Comparison of ENCODE assay signal across 8 cellular contexts in genomic region chr22:41197808-41198585, GRCh38. TPM values are rescaled to one million over a fixed set of nuclear protein-coding genes. Genes with fewer than 3 reads are reported as not detected.
DNase-seq lines count a peak whose midpoint lies in the region; ATAC-seq and TF ChIP-seq lines count a peak whose summit lies in the region.

No MANE protein-coding gene starts in this region.

- peaks cover 11 to 12% of the 10 kb centered on the region in 2 donors for H3K4me1 Mint-ChIP-seq in immature natural killer cell

- DNase-seq in HL-60 (ENCODE audit: low read depth in 1 of 2, low spot score in 1 of 2) = peak; percentile 35 to 61
- peak; percentile 41 to 75 for DNase-seq in SJCRH30
- DNase-seq in adrenal gland = peak in 4 of 7 donors; percentile 41 to 56 (median 46)
- DNase-seq in immature natural killer cell = peak in 1 of 3 donors; percentile 12
- DNase-seq in stimulated activated CD4-positive, alpha-beta T cell treated with anti-CD3 and anti-CD28 coated beads, Interleukin-2, amount 100 ng/mL, for 24 hours = peak; percentile 69 to 70
- no peak for DNase-seq in germinal center (ENCODE audit: low spot score)

- WGBS in adrenal gland, 4 donors = 1 to 3% (median 2%) methylated on average over 18 to 19 of the region's 19 CpGs

- H3K4me1 ChIP-seq in SJCRH30 (no peaks in the 10 kb centered on the region), adrenal gland (replicated peaks in 1 of 2) (peaks cover 0 to 15% of the 10 kb centered on the region in 2 donors)

- H3K27ac ChIP-seq in HL-60 (replicated peaks) (no peak overlapping the region), SJCRH30 (no peak overlapping the region), adrenal gland (peak overlapping the region in 3 of 5 donors; percentile 6 to 60 (median 31))

- H3K9me3 ChIP-seq in SJCRH30 (replicated peaks) = no peaks in the 10 kb centered on the region
- no peaks in the 10 kb centered on the region for H3K9me3 ChIP-seq in adrenal gland (replicated peaks in 1 of 3)

- TF ChIP-seq CTCF in HL-60 (IDR thresholded peaks at IDR 0.05; ENCODE audit: insufficient read depth, low read length) (no peak), adrenal gland (IDR thresholded peaks at IDR 0.05) (peak in 2 of 6 experiments; percentile 7 to 15)

- H3K36me3 ChIP-seq in SJCRH30 (no peaks in the 10 kb centered on the region), adrenal gland (replicated peaks in 1 of 2) (no peaks in the 10 kb centered on the region)

- no peak for TF ChIP-seq POLR2A in adrenal gland (IDR thresholded peaks at IDR 0.05)

- peaks cover 2% of the 10 kb centered on the region for H3K27me3 ChIP-seq in HL-60 (ENCODE audit: insufficient read depth, poor library complexity, severe bottlenecking)
- no peaks in the 10 kb centered on the region for H3K27me3 ChIP-seq in SJCRH30
- no peaks in the 10 kb centered on the region for H3K27me3 ChIP-seq in adrenal gland

- H3K4me3 Mint-ChIP-seq in immature natural killer cell = peak overlapping the region; percentile 89 to 93 (median 92)

- no peaks in the 10 kb centered on the region for H3K36me3 Mint-ChIP-seq in immature natural killer cell

- H3K4me3 ChIP-seq in GM08714 (ENCODE audit: low read length) (peak overlapping the region; percentile 94), HL-60 (replicated peaks; ENCODE audit: insufficient read depth, low read length) (peak overlapping the region; percentile 93), SJCRH30 (peak overlapping the region; percentile 92), adrenal gland (peak overlapping the region in 3 of 4 donors; percentile 55 to 79 (median 56))

- peaks cover 0 to 11% (median 7%) of the 10 kb centered on the region in 3 donors for H3K27me3 Mint-ChIP-seq in immature natural killer cell (ENCODE audit: low read depth in 3 of 3)

- peak overlapping the region in 4 of 6 donors; percentile 25 to 70 (median 47) for H3K27ac Mint-ChIP-seq in immature natural killer cell

- H3K9me3 Mint-ChIP-seq in immature natural killer cell = no peaks in the 10 kb centered on the region

- intact Hi-C loops in adrenal gland (cut with DNase I) = no loop called here

- ATAC-seq in GM18868 (IDR thresholded peaks at IDR 0.05; ENCODE audit: unreplicated experiment) = no peak

RNA-seq across cellular contexts. Expression of gene L3MBTL2, which starts 7.1 kb away (rescaled TPM):
- total RNA-seq in SJCRH30 (2014; rRNA removed; shearing (Covaris generic)) = 21.6 and 22.5 TPM in 2 replicates
- 10 to 100 TPM; 16.1 to 31.9 (median 26.4) TPM for total RNA-seq in adrenal gland
- polyA plus RNA-seq in adrenal gland (10 to 100 TPM; 18.7 to 23.7 (median 21.4) TPM), immature natural killer cell (10 to 100 TPM; 26.6 to 32.2 (median 30.5) TPM)

RNA-seq across cellular contexts. Expression of gene CHADL, which starts 42.7 kb away (rescaled TPM):
- total RNA-seq in SJCRH30 (2014; rRNA removed; shearing (Covaris generic)) = 1.9 and 2.9 TPM in 2 replicates
- total RNA-seq in adrenal gland = 10 to 100 TPM in 1 of 8 donors, 1 to 10 TPM in 7; 2.0 to 10.2 (median 3.4) TPM
- polyA plus RNA-seq in adrenal gland = 10 to 100 TPM in 1 of 3 donors, 1 to 10 TPM in 1, under 1 TPM in 1; 0.15 to 21.9 (median 9.2) TPM
- under 1 TPM in 2 of 3 donors, not detected in 1; 0.32 to 0.90 TPM for polyA plus RNA-seq in immature natural killer cell

Comparison
In these comparisons a context has a peak if more than half of its experiments do, and no peak if none do; other contexts are left out.
1. H3K27ac ChIP-seq: peak in adrenal gland (3 of 5); none in HL-60 (single experiment) and SJCRH30 (single experiment).
2. Peak in every context shown above with its lines, with median percentiles within 50 percentile points of each other: H3K4me3 ChIP-seq.